Comparison of ENCODE assay signal across 1 cellular context in genomic region chr15:89400997-89401590, GRCh38.
TF ChIP-seq lines count a peak whose summit lies in the region.

No MANE protein-coding gene starts in this region.

TF ChIP-seq in GM12878, 131 proteins besides CTCF, POLR2A, EP300 and RAD21 (continued from another document):
- TF ChIP-seq BACH1 (IDR thresholded peaks at IDR 0.05; ENCODE audit: borderline replicate concordance) = no peak
- TF ChIP-seq CBFB (IDR thresholded peaks at IDR 0.05; ENCODE audit: low read depth) = no peak
- TF ChIP-seq MEF2A (IDR thresholded peaks at IDR 0.05; ENCODE audit: insufficient read depth, low read depth, low read length) = no peak
TF ChIP-seq in GM12878: peak in this region for 0.
